ENCODE assay signal across 8 cellular contexts in the genomic region with DNA sequence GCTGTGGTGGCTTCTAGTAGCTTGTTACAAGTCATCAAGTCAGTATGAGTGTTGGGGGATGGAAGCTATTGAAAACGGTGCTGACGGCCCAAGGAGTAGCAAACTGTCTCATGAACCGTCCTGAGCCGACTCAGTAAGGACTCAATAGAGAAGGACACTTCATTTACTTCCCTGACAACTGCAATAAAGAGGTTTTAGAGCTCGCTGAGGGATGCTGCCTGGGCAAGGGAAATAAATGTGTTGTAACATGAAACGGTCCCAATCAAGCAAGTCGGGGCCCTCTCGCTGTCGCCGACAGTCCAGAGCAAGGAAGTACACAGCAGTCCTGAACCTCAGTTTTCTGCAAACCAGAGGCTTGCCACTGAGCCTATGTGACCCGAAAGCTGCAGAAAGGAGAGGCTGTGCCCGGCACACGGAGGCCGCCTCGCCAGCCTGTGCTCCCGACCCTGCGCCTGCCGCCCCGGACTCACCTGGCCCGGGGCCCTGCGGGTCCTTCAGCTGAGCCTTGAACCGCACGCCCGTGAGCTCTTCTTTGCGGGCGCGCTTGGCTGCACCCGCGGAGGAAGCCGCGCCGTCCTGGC. TPM values are rescaled to one million over a fixed set of nuclear protein-coding genes. Genes with fewer than 3 reads are reported as not detected.
DNase-seq lines count a peak whose midpoint lies in the region; ATAC-seq, FAIRE-seq and TF ChIP-seq lines count a peak whose summit lies in the region.

No MANE protein-coding gene starts in this region.

- intact Hi-C loops in CD4-positive, alpha-beta T cell (cut with DNase I, micrococcal nuclease), result loop anchor here in 1 of 2 experiments (2.0 to 10.0 kb wide), 6 partner anchors 114 to 1250 kb away; a partner anchor contains a TSS

- H3K27ac Mint-ChIP-seq in CD4-positive, alpha-beta T cell, result peak overlapping the region; percentile 80
- no peak overlapping the region; a peak in 1 of 7 replicates for H3K27ac Mint-ChIP-seq in H9
- no peak overlapping the region for H3K27ac Mint-ChIP-seq in neural crest cell (ENCODE audit: unreplicated experiment)

- no peak for FAIRE-seq in frontal cortex (lab: Jason Lieb, UNC)

- H3K9me3 ChIP-seq in CD4-positive, alpha-beta T cell (ENCODE audit: control insufficient read depth, low read length), result no peaks in the 10 kb centered on the region
- H3K9me3 ChIP-seq in H9 (ENCODE audit: control insufficient read depth, low read depth, low read length), result no peaks in the 10 kb centered on the region

- CTCF ChIA-PET in CD4-positive, alpha-beta T cell (lab: Charles Lee), result interaction anchor here (1.5 kb wide), 2 partner anchors 20 to 209 kb away, joined by 3 to 4 read pairs; a partner anchor contains a TSS

- no peak overlapping the region for H4K5ac ChIP-seq in H9 (ENCODE audit: insufficient read length, low read depth, low read length)

- no peak overlapping the region for H2BK5ac ChIP-seq in H9 (ENCODE audit: insufficient read length, low read length)

- H3K56ac ChIP-seq in H9 (ENCODE audit: insufficient read length, low read depth, low read length), result no peak overlapping the region

- no peaks in the 10 kb centered on the region for H3K27me3 ChIP-seq in CD4-positive, alpha-beta T cell (ENCODE audit: control insufficient read depth, insufficient read depth, low read length)
- H3K27me3 ChIP-seq in H9 (ENCODE audit: insufficient read depth, low read length), result no peaks in the 10 kb centered on the region

- no peak for DNase-seq in CD4-positive, alpha-beta T cell
- DNase-seq in H9 (no peak), RPMI8226 (peak; percentile 23), epithelial cell of esophagus (ENCODE audit: low read depth) (peak; percentile 46), neural crest cell (ENCODE audit: low read depth, low spot score) (no peak), LoVo (ENCODE audit: low spot score) (no peak), frontal cortex (ENCODE audit: low spot score in 2 of 2) (no peak), T1000 (lab: John Stamatoyannopoulos, UW) (no peak)

- no peak overlapping the region for H4K91ac ChIP-seq in H9 (ENCODE audit: insufficient read length, low read depth, low read length)

- H3K9ac ChIP-seq in H9 (ENCODE audit: extremely low read depth, insufficient read length, low read length), result peak overlapping the region; percentile 71

- no CpG with 5 or more reads among the region's 32 CpGs for WGBS in H9 (ENCODE audit: extremely low coverage, insufficient read length, low lambda C conversion rate)

- no peak overlapping the region for H2AK5ac ChIP-seq in H9 (ENCODE audit: insufficient read length, low read length)

- H3K79me1 ChIP-seq in H9 (ENCODE audit: insufficient read depth, low read depth, low read length, poor library complexity, severe bottlenecking), result peaks cover 8% of the 10 kb centered on the region

- H3K27ac ChIP-seq in CD4-positive, alpha-beta T cell (ENCODE audit: low read depth, low read length), result no peak overlapping the region
- H3K27ac ChIP-seq in H9 (ENCODE audit: insufficient read length, low read depth, low read length), result no peak overlapping the region

- peak overlapping the region; percentile 9; the same call in 1 of the 2 replicates for H3K14ac ChIP-seq in H9 (ENCODE audit: insufficient read depth, low read length)

- peak overlapping the region; percentile 67 for H3K4me3 ChIP-seq in epithelial cell of esophagus (ENCODE audit: low read length)

- no peak overlapping the region for H3K23ac ChIP-seq in H9 (ENCODE audit: insufficient read length, low read depth, low read length)

- no peak for ATAC-seq in CD4-positive, alpha-beta T cell (ENCODE audit: poor library complexity)

- peaks cover 37% of the 10 kb centered on the region for H3K79me2 ChIP-seq in H9 (ENCODE audit: insufficient read depth, low read length)

- no peak overlapping the region for H2AFZ ChIP-seq in H9 (ENCODE audit: low read length)

- H2BK20ac ChIP-seq in H9 (ENCODE audit: low read depth, low read length, poor library complexity, severe bottlenecking), result no peak overlapping the region

- H3K4me3 Mint-ChIP-seq in CD4-positive, alpha-beta T cell, result peak overlapping the region; percentile 94
- peak overlapping the region; percentile 89 to 93 for H3K4me3 Mint-ChIP-seq in H9
- H3K4me3 Mint-ChIP-seq in neural crest cell, result peak overlapping the region; percentile 89

- H4K20me1 ChIP-seq in H9 (ENCODE audit: control insufficient read depth, insufficient read depth, insufficient read length), result no peaks in the 10 kb centered on the region

- H3K27me3 Mint-ChIP-seq in CD4-positive, alpha-beta T cell, result no peaks in the 10 kb centered on the region
- H3K27me3 Mint-ChIP-seq in H9 (ENCODE audit: low read depth) (peaks cover 46% of the 10 kb centered on the region), neural crest cell (ENCODE audit: low read depth) (peaks cover 25% of the 10 kb centered on the region)

- H3K9me3 Mint-ChIP-seq in CD4-positive, alpha-beta T cell, result no peaks in the 10 kb centered on the region
- H3K9me3 Mint-ChIP-seq in H9 (peaks cover 21 to 24% of the 10 kb centered on the region in 2 experiments), neural crest cell (peaks cover 6% of the 10 kb centered on the region)

- H3K18ac ChIP-seq in H9 (ENCODE audit: insufficient read length, low read depth, low read length), result no peak overlapping the region

- no peaks in the 10 kb centered on the region; the same call in 1 of the 2 replicates for H3K4me1 ChIP-seq in H9 (ENCODE audit: insufficient read depth, low read length)

- POLR2A ChIA-PET in CD4-positive, alpha-beta T cell (lab: Charles Lee), result interaction anchor here (1.0 to 3.5 kb wide), 4 partner anchors 19 to 335 kb away, joined by 4 to 26 read pairs (median 6); a partner anchor contains a TSS

- no peak overlapping the region for H2BK120ac ChIP-seq in H9 (ENCODE audit: low read depth, low read length, poor library complexity, severe bottlenecking)

- H3K23me2 ChIP-seq in H9 (ENCODE audit: insufficient read length, low read depth, low read length, poor library complexity, severe bottlenecking), result peaks cover 9% of the 10 kb centered on the region

- no peak for TF ChIP-seq CTCF in CD4-positive, alpha-beta T cell (IDR thresholded peaks at IDR 0.05)
- TF ChIP-seq CTCF in H9 (conservative IDR thresholded peaks at IDR 0.05) (no peak), epithelial cell of esophagus (IDR thresholded peaks at IDR 0.05; ENCODE audit: insufficient read depth, low read depth, low read length, missing control alignments) (no peak), neural crest cell (conservative IDR thresholded peaks at IDR 0.05) (no peak)

- H3K36me3 Mint-ChIP-seq in CD4-positive, alpha-beta T cell (ENCODE audit: low read depth), result peaks cover 30% of the 10 kb centered on the region
- H3K36me3 Mint-ChIP-seq in H9 (ENCODE audit: insufficient read depth in 1 of 3, low read depth in 3 of 3) (peaks cover 7 to 20% (median 18%) of the 10 kb centered on the region in 3 experiments), neural crest cell (ENCODE audit: low read depth) (peaks cover 11% of the 10 kb centered on the region)

- no peak overlapping the region for H4K8ac ChIP-seq in H9 (replicated peaks; ENCODE audit: insufficient read length, low read depth, low read length)

- H3K4ac ChIP-seq in H9 (ENCODE audit: low read depth, low read length), result no peak overlapping the region

- H2BK15ac ChIP-seq in H9 (ENCODE audit: low read depth, low read length), result no peak overlapping the region

- H3K4me1 Mint-ChIP-seq in CD4-positive, alpha-beta T cell (ENCODE audit: low read depth), result peaks cover 59% of the 10 kb centered on the region
- H3K4me1 Mint-ChIP-seq in H9 (peaks cover 21 to 23% of the 10 kb centered on the region in 2 experiments), neural crest cell (peaks cover 16% of the 10 kb centered on the region)

- H3K4me2 ChIP-seq in H9 (ENCODE audit: insufficient read depth, insufficient read length, low read length), result peak overlapping the region; percentile 99

- no peak overlapping the region for H2BK12ac ChIP-seq in H9 (ENCODE audit: insufficient read length, low read depth, low read length)

- no peak overlapping the region for H3T11ph ChIP-seq in H9 (ENCODE audit: low read length)

RNA-seq across cellular contexts. Expression of a gene that starts 0.4 kb away (rescaled TPM):
- 1 to 10 TPM; 5.4 to 5.7 TPM for total RNA-seq in CD4-positive, alpha-beta T cell
- total RNA-seq in H9 (2021) (20.4 and 23.5 TPM in 2 replicates), neural crest cell (22.2 and 23.1 TPM in 2 replicates), frontal cortex (14.3 TPM)

RNA-seq across cellular contexts. Expression of a gene that starts 20.1 kb away (rescaled TPM):
- 10 to 100 TPM; 11.1 to 12.7 TPM for total RNA-seq in CD4-positive, alpha-beta T cell
- 0.98 and 1.8 TPM in 2 replicates for total RNA-seq in H9 (2021)
- not detected in 2 replicates for total RNA-seq in neural crest cell
- 2.4 TPM for total RNA-seq in frontal cortex

Comparison
In these comparisons a context has a peak if more than half of its experiments do, and no peak if none do; other contexts are left out.
1. DNase-seq: peak in RPMI8226 (single experiment) and epithelial cell of esophagus (single experiment); none in CD4-positive, alpha-beta T cell (0 of 10), H9 (single experiment), neural crest cell (single experiment), LoVo (single experiment), frontal cortex (0 of 2) and T1000 (single experiment).
2. Peak in every context shown above with its lines, with median percentiles within 50 percentile points of each other: H3K4me3 Mint-ChIP-seq.